ENCODE assay signal across 23 cellular contexts in genomic region chr5:175713930-175714329, GRCh38. TPM values are rescaled to one million over a fixed set of nuclear protein-coding genes. Genes with fewer than 3 reads are reported as not detected.
"Had no signal": no experiment of that assay in that cellular context is flagged by ENCODE, and none has a peak within 500 bp of the region (broad histone marks: within the 10 kb centered on the region; RNA-seq: fewer than 3 reads in every experiment).

No MANE protein-coding gene starts in this region.

- H3K27me3 Mint-ChIP-seq: naive thymus-derived CD4-positive, alpha-beta T cell had no signal

- H3K9me3 ChIP-seq: psoas muscle, suprapubic skin, thyroid gland, uterus had no signal

- H3K36me3 ChIP-seq: esophagus muscularis mucosa, gastroesophageal sphincter, suprapubic skin, thyroid gland, uterus had no signal

- H3K4me3 ChIP-seq: esophagus muscularis mucosa, gastroesophageal sphincter, psoas muscle, suprapubic skin, thyroid gland, uterus had no signal

- H3K4me1 ChIP-seq: gastroesophageal sphincter, psoas muscle, suprapubic skin, uterus had no signal

- H3K9ac ChIP-seq: parathyroid adenoma had no signal

- H3K4me3 Mint-ChIP-seq: immature natural killer cell; naive thymus-derived CD4-positive, alpha-beta T cell; type B pancreatic cell had no signal

- H3K4me1 Mint-ChIP-seq: immature natural killer cell had no signal

- H3K36me3 Mint-ChIP-seq: immature natural killer cell had no signal

- H3K27ac ChIP-seq: epithelial cell of prostate, esophagus muscularis mucosa, gastroesophageal sphincter, parathyroid adenoma, psoas muscle, suprapubic skin, thyroid gland, uterus had no signal

- DNase-seq: effector memory CD4-positive, alpha-beta T cell; glutamatergic neuron; immature natural killer cell; left cardiac atrium; mesendoderm; naive thymus-derived CD4-positive, alpha-beta T cell; nephron progenitor cell; retina; small intestine; stimulated activated CD4-positive, alpha-beta T cell treated with anti-CD3 and anti-CD28 coated beads, Interleukin-2, amount 100 ng/mL, for 48 hours; stimulated activated naive CD4-positive, alpha-beta T cell treated with Interleukin-2 at 50 U/mL for 16 hours; thyroid gland; uterus had no signal

- H3K27ac Mint-ChIP-seq: immature natural killer cell; naive thymus-derived CD4-positive, alpha-beta T cell; nephron progenitor cell; type B pancreatic cell had no signal

- H3K27me3 ChIP-seq: suprapubic skin, thyroid gland, uterus had no signal

- ATAC-seq: gastroesophageal sphincter; left cardiac atrium; naive thymus-derived CD4-positive, alpha-beta T cell; psoas muscle had no signal

RNA-seq across cellular contexts. Expression of gene HRH2, which starts 56.1 kb away (rescaled TPM):
- total RNA-seq: fibroblast of villous mesenchyme, lung microvascular endothelial cell had no signal
- polyA plus RNA-seq: keratinocyte had no signal
